ENCODE assay signal across 24 cellular contexts in genomic region chr14:69473271-69473670, GRCh38. TPM values are rescaled to one million over a fixed set of nuclear protein-coding genes. Genes with fewer than 3 reads are reported as not detected.
A peak's percentile ranks its signal among the peaks of the same experiment; 100 is the strongest.
DNase-seq lines count a peak whose midpoint lies in the region; ATAC-seq, FAIRE-seq and TF ChIP-seq lines count a peak whose summit lies in the region.
"Had no signal": no experiment of that assay in that cellular context is flagged by ENCODE, and none has a peak within 500 bp of the region (broad histone marks: within the 10 kb centered on the region; RNA-seq: fewer than 3 reads in every experiment).

No MANE protein-coding gene starts in this region.

- H3K79me2 ChIP-seq in PC-9 (ENCODE audit: low read depth) (no peaks in the 10 kb centered on the region), HepG2 (ENCODE audit: insufficient read depth, low read length) (no peaks in the 10 kb centered on the region)

- no peaks in the 10 kb centered on the region for H3K27me3 ChIP-seq in breast epithelium
- H3K27me3 ChIP-seq in PC-9 (ENCODE audit: insufficient read depth, low read depth) = no peaks in the 10 kb centered on the region
- peaks cover 11% of the 10 kb centered on the region for H3K27me3 ChIP-seq in foreskin keratinocyte
- H3K27me3 ChIP-seq in right atrium auricular region = no peaks in the 10 kb centered on the region
- H3K27me3 ChIP-seq in HepG2 (ENCODE audit: control insufficient read depth in 1 of 2, insufficient read depth in 2 of 2, low read length in 2 of 2) = no peaks in the 10 kb centered on the region

- TF ChIP-seq CTCF in MCF 10A (IDR thresholded peaks at IDR 0.05; ENCODE audit: unreplicated experiment) (no peak), breast epithelium (IDR thresholded peaks at IDR 0.05) (no peak), PC-9 (conservative IDR thresholded peaks at IDR 0.05) (no peak), foreskin keratinocyte (conservative IDR thresholded peaks at IDR 0.05) (no peak), right atrium auricular region (IDR thresholded peaks at IDR 0.05) (no peak), GM10266 (IDR thresholded peaks at IDR 0.05; ENCODE audit: control insufficient read depth, insufficient read depth, low read depth, missing control alignments) (no peak), HepG2 (CRISPR knock-in tag; IDR thresholded peaks at IDR 0.05) (no peak)

- H3K9me3 Mint-ChIP-seq in MCF 10A (ENCODE audit: unreplicated experiment) = no peaks in the 10 kb centered on the region
- H3K9me3 Mint-ChIP-seq: CD8-positive, alpha-beta T cell; IgD-negative memory B cell; T-cell had no signal

- H3K4me2 ChIP-seq in PC-9 = peak overlapping the region; percentile 74
- no peak overlapping the region for H3K4me2 ChIP-seq in HepG2 (ENCODE audit: low read depth, low read length)

- H3K9ac ChIP-seq in HepG2 (ENCODE audit: insufficient read depth, low read depth, low read length) = no peak overlapping the region

- 32% methylated on average over 3 of the region's 3 CpGs for WGBS in HepG2 (ENCODE audit: low lambda C conversion rate)

- CTCF ChIA-PET in MCF 10A (lab: Yijun Ruan, JAX) = no interaction called here
- CTCF ChIA-PET in PC-9 (lab: Charles Lee) = no interaction called here
- CTCF ChIA-PET in HepG2 (lab: Yijun Ruan, JAX; ENCODE audit: low intra/inter-chr PET ratio, low total read pairs) = no interaction called here

- H3K4me3 Mint-ChIP-seq in MCF 10A (ENCODE audit: unreplicated experiment) = no peak overlapping the region
- H3K4me3 Mint-ChIP-seq: B cell; CD8-positive, alpha-beta T cell; IgD-negative memory B cell; T-cell had no signal

- POLR2A ChIA-PET in MCF 10A (lab: Yijun Ruan, JAX) = interaction anchor here (0.7 kb wide), 1 partner anchor 30 kb away, joined by 3 read pairs; no protein-coding TSS in a partner anchor
- POLR2A ChIA-PET in PC-9 (lab: Charles Lee; ENCODE audit: unreplicated experiment) = interaction anchor here (1.0 kb wide), 1 partner anchor 33 kb away, joined by 5 read pairs; no protein-coding TSS in a partner anchor
- POLR2A ChIA-PET in HepG2 (lab: Yijun Ruan, JAX) = no interaction called here

- BruUV-seq in MCF 10A (replicated peaks; lab: Mats Ljungman, UMichigan) (no TSS peak), PC-9 (replicated peaks; lab: Mats Ljungman, UMichigan) (no TSS peak), HepG2 (replicated peaks; lab: Mats Ljungman, UMichigan) (no TSS peak)

- H3K4me1 Mint-ChIP-seq in MCF 10A (ENCODE audit: insufficient read depth, unreplicated experiment) = no peaks in the 10 kb centered on the region
- H3K4me1 Mint-ChIP-seq: B cell, T-cell had no signal

- H3F3A ChIP-seq in PC-9 (ENCODE audit: insufficient read depth, low read depth) = peaks cover 24% of the 10 kb centered on the region; the same call in 1 of the 2 replicates

- H2AFZ ChIP-seq in PC-9 (no peak overlapping the region), HepG2 (ENCODE audit: low read length) (no peak overlapping the region)

- in situ Hi-C loops in HepG2 (cut with HindIII; ENCODE audit: extremely low pct_ligation_motif_present, low pct_unique_long_range_greater_than_20kb) = no loop called here

- ATAC-seq in foreskin keratinocyte (peak; percentile 47), HepG2 (no peak)
- ATAC-seq: CD8-positive, alpha-beta T cell; Right ventricle myocardium inferior; T-cell had no signal

- H3K27ac Mint-ChIP-seq in MCF 10A (ENCODE audit: low read depth, unreplicated experiment) = no peak overlapping the region
- H3K27ac Mint-ChIP-seq: B cell; CD8-positive, alpha-beta T cell; IgD-negative memory B cell; T-cell had no signal

- intact Hi-C loops in MCF 10A (cut with micrococcal nuclease) = no loop called here
- intact Hi-C loops in breast epithelium (cut with DNase I; ENCODE audit: low total_unique reads) = no loop called here
- intact Hi-C loops in PC-9 (cut with micrococcal nuclease; ENCODE audit: unreplicated experiment) = loop anchor here (5.0 kb wide), 1 partner anchor 99 kb away; the partner anchor contains the start of gene CCDC177
- intact Hi-C loops in HepG2 (cut with micrococcal nuclease; ENCODE audit: unreplicated experiment) = no loop called here

- H4K20me1 ChIP-seq in PC-9 (ENCODE audit: insufficient read depth) (no peaks in the 10 kb centered on the region; the same call in 1 of the 2 replicates), HepG2 (ENCODE audit: insufficient read depth, low read length) (no peaks in the 10 kb centered on the region)

- no peak for TF ChIP-seq RAD21 in HepG2 (CRISPR knock-in tag; IDR thresholded peaks at IDR 0.05)

- H3K36me3 ChIP-seq in breast epithelium (no peaks in the 10 kb centered on the region), PC-9 (ENCODE audit: low read depth) (no peaks in the 10 kb centered on the region), right atrium auricular region (no peaks in the 10 kb centered on the region), HepG2 (replicated peaks in 1 of 2; ENCODE audit: control insufficient read depth in 1 of 2, insufficient read depth in 2 of 2, low read length in 2 of 2) (no peaks in the 10 kb centered on the region)

- no peak overlapping the region for H3K27ac ChIP-seq in breast epithelium
- H3K27ac ChIP-seq in PC-9 = peak overlapping the region; percentile 46
- no peak overlapping the region for H3K27ac ChIP-seq in foreskin keratinocyte
- H3K27ac ChIP-seq in right atrium auricular region = no peak overlapping the region
- no peak overlapping the region for H3K27ac ChIP-seq in HepG2 (ENCODE audit: extremely low read length, insufficient read depth, low read length)
- H3K27ac ChIP-seq: C4-2B had no signal

- no peak for TF ChIP-seq EP300 in HepG2 (IDR thresholded peaks at IDR 0.05; ENCODE audit: low read depth in 2 of 2, low read length in 2 of 2)
- TF ChIP-seq EP300 in HepG2 (CRISPR knock-in tag; IDR thresholded peaks at IDR 0.05; ENCODE audit: borderline replicate concordance) = no peak

- peak; percentile 35 for FAIRE-seq in urothelium cell line (lab: Jason Lieb, UNC)
- no peak for FAIRE-seq in HepG2 (lab: Jason Lieb, UNC)
- FAIRE-seq: GM18507, H54 had no signal

- TF ChIP-seq POLR2A in breast epithelium (IDR thresholded peaks at IDR 0.05) (no peak), HepG2 (IDR thresholded peaks at IDR 0.05; ENCODE audit: insufficient read depth in 1 of 2, low read depth in 2 of 2, low read length in 2 of 2) (no peak)

- H3K27me3 Mint-ChIP-seq in MCF 10A (ENCODE audit: insufficient read depth, unreplicated experiment) = no peaks in the 10 kb centered on the region
- H3K27me3 Mint-ChIP-seq: T-cell had no signal

- H3K4me3 ChIP-seq in breast epithelium = no peak overlapping the region
- H3K4me3 ChIP-seq in PC-9 = peak overlapping the region; percentile 27; the same call in 1 of the 2 replicates
- no peak overlapping the region for H3K4me3 ChIP-seq in right atrium auricular region
- H3K4me3 ChIP-seq in HepG2 (replicated peaks in 1 of 3; ENCODE audit: insufficient read depth in 1 of 3, low read depth in 2 of 3, low read length in 3 of 3) = no peak overlapping the region

- H3K36me3 Mint-ChIP-seq in MCF 10A (ENCODE audit: insufficient read depth, unreplicated experiment) = peaks cover 9% of the 10 kb centered on the region

- DNase-seq in MCF 10A (ENCODE audit: unreplicated experiment) (peak; percentile 23), breast epithelium (ENCODE audit: low spot score in 2 of 2) (no peak), PC-9 (peak; percentile 64 to 91), foreskin keratinocyte (no peak), urothelium cell line (ENCODE audit: low spot score) (no peak), right atrium auricular region (ENCODE audit: low spot score) (no peak), GM10266 (ENCODE audit: extremely low spot score) (no peak), HepG2 (ENCODE audit: low spot score) (no peak)
- DNase-seq: CD8-positive, alpha-beta T cell; Karpas-422; NCI-H1092 treated with DMSO at 0.1 percent for 48 hours; NCI-H1436; NCI-H187; NCI-H2081 treated with DMSO at 0.1 percent for 48 hours; NCI-H774; OCI-M1; T-cell had no signal

- H3K4me1 ChIP-seq in breast epithelium (no peaks in the 10 kb centered on the region), PC-9 (replicated peaks; ENCODE audit: insufficient read depth) (peaks cover 22% of the 10 kb centered on the region), foreskin keratinocyte (no peaks in the 10 kb centered on the region), right atrium auricular region (no peaks in the 10 kb centered on the region), HepG2 (ENCODE audit: insufficient read depth, low read length) (0 out of 2 replicates have a peak, but pooled peaks cover 6% of the 10 kb centered on the region)

- no peaks in the 10 kb centered on the region for H3K9me2 ChIP-seq in PC-9 (ENCODE audit: insufficient read depth)

- no peaks in the 10 kb centered on the region for H3K9me3 ChIP-seq in breast epithelium
- no peaks in the 10 kb centered on the region for H3K9me3 ChIP-seq in PC-9 (ENCODE audit: insufficient read depth, low read depth)
- H3K9me3 ChIP-seq in right atrium auricular region = no peaks in the 10 kb centered on the region
- no peaks in the 10 kb centered on the region for H3K9me3 ChIP-seq in HepG2 (ENCODE audit: low read length)

RNA-seq across cellular contexts. Expression of gene PLEKHD1, which starts 11.3 kb away (rescaled TPM):
- 0.05 TPM in 1 of 2 replicates, not detected in the other for total RNA-seq in MCF 10A (2022)
- 1 to 10 TPM in 2 of 3 donors, under 1 TPM in 1; under 0.01 to 2.3 (median 2.0) TPM for total RNA-seq in breast epithelium
- total RNA-seq in PC-9 (2021) = 0.60 and 0.65 TPM in 2 replicates
- not detected in 2 replicates for total RNA-seq in foreskin keratinocyte
- not detected in 2 replicates for polyA plus RNA-seq in foreskin keratinocyte
- total RNA-seq in right atrium auricular region = not detected
- not detected in 2 replicates for total RNA-seq in HepG2 (2016; rRNA removed; fragmentation: Illumina TruSeq; extraction: Trizol)
- total RNA-seq in HepG2 (2016; cell fraction: cytosol; rRNA removed; fragmentation: Illumina TruSeq; extraction: Trizol; ENCODE audit: low read depth) = not detected in 2 replicates
- total RNA-seq in HepG2 (2016; cell fraction: insoluble cytoplasmic fraction; rRNA removed; fragmentation: Illumina TruSeq; extraction: Trizol) = not detected in 2 replicates
- not detected in 2 replicates for total RNA-seq in HepG2 (2016; cell fraction: membrane; rRNA removed; fragmentation: Illumina TruSeq; extraction: Trizol)
- not detected in 2 replicates for total RNA-seq in HepG2 (2016; cell fraction: nucleus; rRNA removed; fragmentation: Illumina TruSeq; extraction: Trizol)
- 0.01 and 0.03 TPM in 2 replicates for polyA plus RNA-seq in HepG2 (2011; rRNA removed)
- 0.01 TPM in 2 replicates for polyA plus RNA-seq in HepG2 (2011; cell fraction: cytosol; rRNA removed)
- 0.07 TPM in 1 of 2 replicates, not detected in the other for polyA plus RNA-seq in HepG2 (2011; cell fraction: nucleus; rRNA removed)
- 0.03 TPM in 1 of 2 replicates, not detected in the other for polyA plus RNA-seq in HepG2 (2012)
- not detected in 2 replicates for polyA plus RNA-seq in HepG2 (2016; cell fraction: cytosol; fragmentation: Illumina TruSeq; extraction: Trizol; ENCODE audit: low read depth)
- not detected in 2 replicates for polyA plus RNA-seq in HepG2 (2016; cell fraction: insoluble cytoplasmic fraction; fragmentation: Illumina TruSeq; extraction: Trizol; ENCODE audit: low read depth)
- polyA plus RNA-seq in HepG2 (2016; cell fraction: membrane; fragmentation: Illumina TruSeq; extraction: Trizol; ENCODE audit: low read depth) = not detected in 2 replicates
- polyA plus RNA-seq in HepG2 (2016; cell fraction: nucleus; fragmentation: Illumina TruSeq; extraction: Trizol; ENCODE audit: insufficient read depth, low read depth) = not detected in 2 replicates
- 0.05 TPM in 1 of 2 replicates, not detected in the other for polyA minus RNA-seq in HepG2 (2011; rRNA and poly(A)+ RNA removed; ENCODE audit: low replicate concordance)
- not detected in 2 replicates for polyA minus RNA-seq in HepG2 (2011; cell fraction: cytosol; rRNA and poly(A)+ RNA removed)
- polyA minus RNA-seq in HepG2 (2011; cell fraction: nucleus; rRNA and poly(A)+ RNA removed) = 0.13 and 0.25 TPM in 2 replicates
- total RNA-seq: SK-MEL-5 had no signal

Comparison
In these comparisons a context has a peak if more than half of its experiments do, and no peak if none do; other contexts are left out.
1. DNase-seq: peak in MCF 10A (single experiment) and PC-9 (2 of 2); none in breast epithelium (0 of 2), foreskin keratinocyte (0 of 2), urothelium cell line (single experiment), right atrium auricular region (single experiment), GM10266 (single experiment) and HepG2 (single experiment).